Comparison of ENCODE assay signal across 36 cellular contexts in genomic region chr14:103916636-103917262, GRCh38. TPM values are rescaled to one million over a fixed set of nuclear protein-coding genes. Genes with fewer than 3 reads are reported as not detected.
A peak's percentile ranks its signal among the peaks of the same experiment; 100 is the strongest.
DNase-seq lines count a peak whose midpoint lies in the region; TF ChIP-seq lines count a peak whose summit lies in the region.
"Had no signal": no experiment of that assay in that cellular context is flagged by ENCODE, and none has a peak within 500 bp of the region (broad histone marks: within the 10 kb centered on the region; RNA-seq: fewer than 3 reads in every experiment).

No MANE protein-coding gene starts in this region.

- POLR2A ChIA-PET in CD4-positive, alpha-beta memory T cell (lab: Charles Lee; ENCODE audit: partially characterized antibody) = no interaction called here
- POLR2A ChIA-PET in RWPE1 (lab: Yijun Ruan, JAX; ENCODE audit: low non-redundant PET) = no interaction called here

- intact Hi-C loops in CD4-positive, alpha-beta memory T cell (cut with micrococcal nuclease) = no loop called here

- H3K27ac ChIP-seq in CD4-positive, alpha-beta memory T cell (ENCODE audit: low read depth, low read length) = no peak overlapping the region
- no peak overlapping the region for H3K27ac ChIP-seq in RWPE1
- H3K27ac ChIP-seq: colonic mucosa, KMS-11, neutrophil, uterus had no signal

- TF ChIP-seq CTCF in fibroblast of villous mesenchyme (IDR thresholded peaks at IDR 0.05; ENCODE audit: insufficient read depth, low read depth, low read length) (no peak), RWPE1 (conservative IDR thresholded peaks at IDR 0.05; ENCODE audit: low read depth) (no peak)

- no peak overlapping the region for H3K4me3 Mint-ChIP-seq in activated naive CD8-positive, alpha-beta T cell
- H3K4me3 Mint-ChIP-seq in CD4-positive, alpha-beta memory T cell = no peak overlapping the region
- H3K4me3 Mint-ChIP-seq: T-helper 1 cell treated with Interleukin-12 subunit alpha and Interleukin-12 subunit beta and Interleukin-4 antibody, amounts not matched to agents 30 μg/mL and 1 μg/mL, for 36 hours had no signal

- H3K4me1 ChIP-seq in CD4-positive, alpha-beta memory T cell (ENCODE audit: insufficient read depth, low read length) = peaks cover 21% of the 10 kb centered on the region
- H3K4me1 ChIP-seq: colonic mucosa, uterus had no signal

- H3K4me3 ChIP-seq in fibroblast of villous mesenchyme (ENCODE audit: low read depth, low read length) = no peak overlapping the region
- H3K4me3 ChIP-seq in CD4-positive, alpha-beta memory T cell (ENCODE audit: low read length in 2 of 2) = no peak overlapping the region
- H3K4me3 ChIP-seq: colonic mucosa, heart right ventricle, MG63, uterus had no signal

- H3K27ac Mint-ChIP-seq in activated naive CD8-positive, alpha-beta T cell = peak overlapping the region; percentile 28
- H3K27ac Mint-ChIP-seq in CD4-positive, alpha-beta memory T cell = peak overlapping the region in 1 of 7 donors; percentile 74
- H3K27ac Mint-ChIP-seq: T-helper 1 cell treated with Interleukin-12 subunit alpha and Interleukin-12 subunit beta and Interleukin-4 antibody, amounts not matched to agents 30 μg/mL and 1 μg/mL, for 36 hours had no signal

- H3K36me3 ChIP-seq in CD4-positive, alpha-beta memory T cell (ENCODE audit: insufficient read depth, low read length) = peaks cover 23% of the 10 kb centered on the region
- H3K36me3 ChIP-seq: uterus had no signal

- DNase-seq in Ammon's horn (ENCODE audit: low spot score) = peak; percentile 32
- DNase-seq in fibroblast of villous mesenchyme (ENCODE audit: low read depth) = peak; percentile 22
- peak; percentile 73 for DNase-seq in putamen (ENCODE audit: low spot score)
- no peak for DNase-seq in stimulated activated CD4-positive, alpha-beta T cell treated with anti-CD3 and anti-CD28 coated beads, Interleukin-1b, Interleukin-23, amount 100 ng/mL, for 48 hours
- no peak for DNase-seq in CD4-positive, alpha-beta memory T cell
- no peak for DNase-seq in RWPE1 (ENCODE audit: low spot score)
- DNase-seq in NCI-H2107 treated with DMSO at 0.1 percent for 48 hours (lab: John Stamatoyannopoulos, UW; ENCODE audit: unreplicated experiment) = no peak
- DNase-seq: ACHN; activated CD4-positive, alpha-beta T cell treated with anti-CD3 and anti-CD28 coated beads, Interleukin-2, amount 50 U/mL, for 48 hours; activated CD4-positive, CD25-positive, alpha-beta regulatory T cell treated with anti-CD3 and anti-CD28 coated beads, Interleukin-2, amount 50 U/mL, for 72 hours; activated naive CD4-positive, alpha-beta T cell treated with anti-CD3 and anti-CD28 coated beads, Interleukin-2, amount 50 U/mL, for 16 hours; aorta; colonic mucosa; effector CD8-positive, alpha-beta T cell; foreskin fibroblast; H7; heart right ventricle; kidney; MG63; NCI-H1105 treated with DMSO at 0.1 percent for 48 hours; NCI-H1930; NCI-H69; PC-3; SK-N-SH; stimulated activated naive CD4-positive, alpha-beta T cell treated with Interleukin-2 at 50 U/mL for 16 hours had no signal

- peaks cover 23% of the 10 kb centered on the region for H3K4me1 Mint-ChIP-seq in activated naive CD8-positive, alpha-beta T cell (ENCODE audit: low read depth)
- H3K4me1 Mint-ChIP-seq in CD4-positive, alpha-beta memory T cell = peaks cover 11 to 36% (median 13%) of the 10 kb centered on the region in 4 donors

- peaks cover 2% of the 10 kb centered on the region for H3K36me3 Mint-ChIP-seq in activated naive CD8-positive, alpha-beta T cell
- H3K36me3 Mint-ChIP-seq in CD4-positive, alpha-beta memory T cell = peaks cover 25 to 46% of the 10 kb centered on the region in 2 donors

- no peaks in the 10 kb centered on the region for H3K27me3 ChIP-seq in CD4-positive, alpha-beta memory T cell (ENCODE audit: insufficient read depth, low read length)
- H3K27me3 ChIP-seq: colonic mucosa, heart right ventricle, MG63, neutrophil, uterus had no signal

- CTCF ChIA-PET in CD4-positive, alpha-beta memory T cell (lab: Charles Lee; ENCODE audit: partially characterized antibody) = interaction anchor here (0.6 to 15.4 kb wide), 3 partner anchors 16 to 838 kb away, joined by 3 to 265 read pairs (median 8); no protein-coding TSS in a partner anchor
- CTCF ChIA-PET in RWPE1 (lab: Yijun Ruan, JAX) = interaction anchor here (0.7 to 1.4 kb wide), 3 partner anchors 109 to 852 kb away, joined by 3 to 9 read pairs (median 3); no protein-coding TSS in a partner anchor

- no peaks in the 10 kb centered on the region for H3K9me3 ChIP-seq in CD4-positive, alpha-beta memory T cell (ENCODE audit: control insufficient read depth in 1 of 2, low read length in 2 of 2)
- H3K9me3 ChIP-seq: colonic mucosa, heart right ventricle, MG63, neutrophil, SK-N-SH, uterus had no signal

- H3K9me3 Mint-ChIP-seq in activated naive CD8-positive, alpha-beta T cell (ENCODE audit: low read depth) = no peaks in the 10 kb centered on the region
- no peaks in the 10 kb centered on the region for H3K9me3 Mint-ChIP-seq in CD4-positive, alpha-beta memory T cell
- H3K9me3 Mint-ChIP-seq: T-helper 1 cell treated with Interleukin-12 subunit alpha and Interleukin-12 subunit beta and Interleukin-4 antibody, amounts not matched to agents 30 μg/mL and 1 μg/mL, for 36 hours had no signal

- H3K27me3 Mint-ChIP-seq in activated naive CD8-positive, alpha-beta T cell = no peaks in the 10 kb centered on the region
- H3K27me3 Mint-ChIP-seq in CD4-positive, alpha-beta memory T cell = no peaks in the 10 kb centered on the region

RNA-seq across cellular contexts. Expression of gene TDRD9, which starts 11.5 kb away (rescaled TPM):
- total RNA-seq in fibroblast of villous mesenchyme = 0.32 and 0.86 TPM in 2 replicates
- total RNA-seq in CD4-positive, alpha-beta memory T cell = under 1 TPM; 0.28 to 0.29 TPM
- polyA plus RNA-seq in CD4-positive, alpha-beta memory T cell = 1 to 10 TPM in 1 of 2 donors, under 1 TPM in 1; 0.89 to 1.2 TPM
- total RNA-seq: H7 had no signal
- polyA plus RNA-seq: SK-N-SH had no signal

RNA-seq across cellular contexts. Expression of gene RD3L, which starts 25.6 kb away (rescaled TPM):
- total RNA-seq in fibroblast of villous mesenchyme = not detected in 2 replicates
- not detected for total RNA-seq in CD4-positive, alpha-beta memory T cell
- polyA plus RNA-seq in CD4-positive, alpha-beta memory T cell = not detected
- total RNA-seq: aorta, colonic mucosa, epithelial cell of proximal tubule, H7, kidney, myocyte, PC-3, pulmonary artery endothelial cell, skeletal muscle tissue, uterus had no signal
- polyA plus RNA-seq: aorta, BJ, SK-N-SH, thymus had no signal

Comparison
In these comparisons a context has a peak if more than half of its experiments do, and no peak if none do; other contexts are left out.
1. DNase-seq: peak in Ammon's horn (single experiment), fibroblast of villous mesenchyme (single experiment) and putamen (single experiment); none in stimulated activated CD4-positive, alpha-beta T cell treated with anti-CD3 and anti-CD28 coated beads, Interleukin-1b, Interleukin-23, amount 100 ng/mL, for 48 hours (single experiment), CD4-positive, alpha-beta memory T cell (0 of 5), RWPE1 (single experiment) and NCI-H2107 treated with DMSO at 0.1 percent for 48 hours (single experiment).